25 cellular contexts compared by ENCODE assay signal in genomic region chr16:24132048-24132796, GRCh38.
DNase-seq lines count a peak whose midpoint lies in the region; ATAC-seq, FAIRE-seq and TF ChIP-seq lines count a peak whose summit lies in the region.
"Had no signal": no experiment of that assay in that cellular context is flagged by ENCODE, and none has a peak within 500 bp of the region (broad histone marks: within the 10 kb centered on the region; RNA-seq: fewer than 3 reads in every experiment).

No MANE protein-coding gene starts in this region.

- POLR2A ChIA-PET in HepG2 (lab: Yijun Ruan, JAX): no interaction called here
- POLR2A ChIA-PET in activated B cell treated with CpG ODN at 0.5 μM for 24 hours (lab: Charles Lee): no interaction called here

- BruUV-seq in HepG2 (replicated peaks; lab: Mats Ljungman, UMichigan): no TSS peak

- H3K27me3 Mint-ChIP-seq in activated B cell treated with CpG ODN at 0.5 μM for 24 hours (no peaks in the 10 kb centered on the region), immature natural killer cell (ENCODE audit: low read depth in 3 of 3) (peaks cover 0 to 2% (median 2%) of the 10 kb centered on the region in 3 donors)
- H3K27me3 Mint-ChIP-seq: CD8-positive, alpha-beta memory T cell had no signal

- ATAC-seq in HepG2 (no peak), right lobe of liver (no peak), activated B cell treated with CpG ODN at 0.5 μM for 24 hours (ENCODE audit: low read depth) (no peak)
- ATAC-seq: GM12878, HCT116, Panc1 had no signal

- no peaks in the 10 kb centered on the region for H3K79me2 ChIP-seq in HepG2 (ENCODE audit: insufficient read depth, low read length)

- H3K36me3 ChIP-seq in HepG2 (replicated peaks in 1 of 2; ENCODE audit: control insufficient read depth in 1 of 2, insufficient read depth in 2 of 2, low read length in 2 of 2): no peaks in the 10 kb centered on the region
- no peaks in the 10 kb centered on the region for H3K36me3 ChIP-seq in right lobe of liver

- no peak overlapping the region for H3K9ac ChIP-seq in HepG2 (ENCODE audit: insufficient read depth, low read depth, low read length)

- TF ChIP-seq EP300 in HepG2 (IDR thresholded peaks at IDR 0.05; ENCODE audit: low read depth in 2 of 2, low read length in 2 of 2) (no peak), HepG2 (CRISPR knock-in tag; IDR thresholded peaks at IDR 0.05; ENCODE audit: borderline replicate concordance) (no peak)

- H3K4me2 ChIP-seq in HepG2 (ENCODE audit: low read depth, low read length): no peak overlapping the region

- H3K27ac ChIP-seq in HepG2 (ENCODE audit: extremely low read length, insufficient read depth, low read length): no peak overlapping the region
- H3K27ac ChIP-seq in right lobe of liver: no peak overlapping the region
- H3K27ac ChIP-seq: C4-2B, HL-60, RWPE1 had no signal

- 2% methylated on average over 2 of the region's 2 CpGs for WGBS in HepG2 (ENCODE audit: low lambda C conversion rate)
- 76% methylated on average over 2 of the region's 2 CpGs for WGBS in right lobe of liver (ENCODE audit: insufficient coverage, low coverage, low lambda C conversion rate, missing lambda C conversion rate)

- H3K4me3 ChIP-seq in HepG2 (replicated peaks in 1 of 3; ENCODE audit: insufficient read depth in 1 of 3, low read depth in 2 of 3, low read length in 3 of 3): no peak overlapping the region
- no peak overlapping the region for H3K4me3 ChIP-seq in right lobe of liver
- H3K4me3 ChIP-seq: GM12878 had no signal

- H3K9me3 ChIP-seq in HepG2 (ENCODE audit: low read length): no peaks in the 10 kb centered on the region
- H3K9me3 ChIP-seq in right lobe of liver: no peaks in the 10 kb centered on the region

- no peaks in the 10 kb centered on the region for H3K9me3 Mint-ChIP-seq in activated B cell treated with CpG ODN at 0.5 μM for 24 hours
- no peaks in the 10 kb centered on the region for H3K9me3 Mint-ChIP-seq in immature natural killer cell
- H3K9me3 Mint-ChIP-seq: CD8-positive, alpha-beta memory T cell had no signal

- in situ Hi-C loops in HepG2 (cut with HindIII; ENCODE audit: extremely low pct_ligation_motif_present, low pct_unique_long_range_greater_than_20kb): no loop called here

- intact Hi-C loops in HepG2 (cut with micrococcal nuclease; ENCODE audit: unreplicated experiment): no loop called here
- intact Hi-C loops in right lobe of liver (cut with DNase I): no loop called here
- intact Hi-C loops in activated B cell treated with CpG ODN at 0.5 μM for 24 hours (cut with micrococcal nuclease): no loop called here

- no peak for TF ChIP-seq CTCF in HepG2 (CRISPR knock-in tag; IDR thresholded peaks at IDR 0.05)
- no peak for TF ChIP-seq CTCF in right lobe of liver (IDR thresholded peaks at IDR 0.05)
- no peak for TF ChIP-seq CTCF in activated B cell treated with CpG ODN at 0.5 μM for 24 hours (IDR thresholded peaks at IDR 0.05)

- H3K4me1 ChIP-seq in HepG2 (ENCODE audit: insufficient read depth, low read length) (no peaks in the 10 kb centered on the region), right lobe of liver (no peaks in the 10 kb centered on the region)

- peak overlapping the region; percentile 24 for H3K27ac Mint-ChIP-seq in activated B cell treated with CpG ODN at 0.5 μM for 24 hours
- H3K27ac Mint-ChIP-seq in immature natural killer cell: peak overlapping the region in 4 of 6 donors; percentile 36 to 72 (median 36)

- no peak for TF ChIP-seq RAD21 in HepG2 (CRISPR knock-in tag; IDR thresholded peaks at IDR 0.05)

- H3K27me3 ChIP-seq in HepG2 (ENCODE audit: control insufficient read depth in 1 of 2, insufficient read depth in 2 of 2, low read length in 2 of 2): 0 out of 5 replicates have a peak, but pooled peaks cover 0 to 4% of the 10 kb centered on the region in 2 experiments
- H3K27me3 ChIP-seq in right lobe of liver: no peaks in the 10 kb centered on the region

- no peak for DNase-seq in HepG2 (ENCODE audit: low spot score)
- no peak for DNase-seq in right lobe of liver
- no peak for DNase-seq in activated B cell treated with CpG ODN at 0.5 μM for 24 hours
- no peak for DNase-seq in immature natural killer cell
- no peak for DNase-seq in NK-92 treated with Interleukin-12 subunit alpha and Interleukin-12 subunit beta, amount 100 ng/mL, for 24 hours (lab: John Stamatoyannopoulos, UW)
- no peak for DNase-seq in NCI-H2171 (lab: John Stamatoyannopoulos, UW)
- no peak for DNase-seq in NCI-H82 (lab: John Stamatoyannopoulos, UW)
- DNase-seq: CD8-positive, alpha-beta memory T cell; DMS 273 treated with DMSO at 0.1 percent for 48 hours; DMS79; EL; GDM1; KBM-7; NCI-H1105 treated with DMSO at 0.1 percent for 48 hours; NCI-H146; NCI-H2029; NCI-H446 treated with DMSO at 0.1 percent for 48 hours; NCI-H526; SHP77 had no signal

- H4K20me1 ChIP-seq in HepG2 (ENCODE audit: insufficient read depth, low read length): no peaks in the 10 kb centered on the region

- H3K36me3 Mint-ChIP-seq in activated B cell treated with CpG ODN at 0.5 μM for 24 hours (ENCODE audit: low read depth) (peaks cover 83% of the 10 kb centered on the region), immature natural killer cell (peaks cover 2 to 22% (median 4%) of the 10 kb centered on the region in 3 donors)

- no peak for FAIRE-seq in HepG2 (lab: Jason Lieb, UNC)
- FAIRE-seq: GM12878 had no signal

- CTCF ChIA-PET in HepG2 (lab: Yijun Ruan, JAX; ENCODE audit: low intra/inter-chr PET ratio, low total read pairs) (no interaction called here), activated B cell treated with CpG ODN at 0.5 μM for 24 hours (lab: Charles Lee) (interaction anchor here (0.8 kb wide), 1 partner anchor 63 kb away, joined by 3 read pairs; no protein-coding TSS in a partner anchor)

- TF ChIP-seq POLR2A in HepG2 (IDR thresholded peaks at IDR 0.05; ENCODE audit: insufficient read depth in 1 of 2, low read depth in 2 of 2, low read length in 2 of 2): no peak
- TF ChIP-seq POLR2A in right lobe of liver (IDR thresholded peaks at IDR 0.05): no peak

- H3K4me3 Mint-ChIP-seq in activated B cell treated with CpG ODN at 0.5 μM for 24 hours (no peak overlapping the region), immature natural killer cell (no peak overlapping the region)
- H3K4me3 Mint-ChIP-seq: CD8-positive, alpha-beta memory T cell had no signal

- no peak overlapping the region for H2AFZ ChIP-seq in HepG2 (ENCODE audit: low read length)

- H3K4me1 Mint-ChIP-seq in activated B cell treated with CpG ODN at 0.5 μM for 24 hours (no peaks in the 10 kb centered on the region), immature natural killer cell (peaks cover 0 to 2% of the 10 kb centered on the region in 2 donors)

TF ChIP-seq in HepG2, 621 proteins besides CTCF, POLR2A, EP300 and RAD21:
- TF ChIP-seq ZNF382 (CRISPR knock-in tag; IDR thresholded peaks at IDR 0.05; ENCODE audit: borderline replicate concordance): no peak
- TF ChIP-seq CREB1 (IDR thresholded peaks at IDR 0.05): 0 out of 2 replicates have a peak, but pooled peaks have one; percentile 3
- no peak for TF ChIP-seq CREB1 (CRISPR knock-in tag; IDR thresholded peaks at IDR 0.05)
- no peak for TF ChIP-seq ZNF740 (CRISPR knock-in tag; IDR thresholded peaks at IDR 0.05)
- TF ChIP-seq, protein P1, sequence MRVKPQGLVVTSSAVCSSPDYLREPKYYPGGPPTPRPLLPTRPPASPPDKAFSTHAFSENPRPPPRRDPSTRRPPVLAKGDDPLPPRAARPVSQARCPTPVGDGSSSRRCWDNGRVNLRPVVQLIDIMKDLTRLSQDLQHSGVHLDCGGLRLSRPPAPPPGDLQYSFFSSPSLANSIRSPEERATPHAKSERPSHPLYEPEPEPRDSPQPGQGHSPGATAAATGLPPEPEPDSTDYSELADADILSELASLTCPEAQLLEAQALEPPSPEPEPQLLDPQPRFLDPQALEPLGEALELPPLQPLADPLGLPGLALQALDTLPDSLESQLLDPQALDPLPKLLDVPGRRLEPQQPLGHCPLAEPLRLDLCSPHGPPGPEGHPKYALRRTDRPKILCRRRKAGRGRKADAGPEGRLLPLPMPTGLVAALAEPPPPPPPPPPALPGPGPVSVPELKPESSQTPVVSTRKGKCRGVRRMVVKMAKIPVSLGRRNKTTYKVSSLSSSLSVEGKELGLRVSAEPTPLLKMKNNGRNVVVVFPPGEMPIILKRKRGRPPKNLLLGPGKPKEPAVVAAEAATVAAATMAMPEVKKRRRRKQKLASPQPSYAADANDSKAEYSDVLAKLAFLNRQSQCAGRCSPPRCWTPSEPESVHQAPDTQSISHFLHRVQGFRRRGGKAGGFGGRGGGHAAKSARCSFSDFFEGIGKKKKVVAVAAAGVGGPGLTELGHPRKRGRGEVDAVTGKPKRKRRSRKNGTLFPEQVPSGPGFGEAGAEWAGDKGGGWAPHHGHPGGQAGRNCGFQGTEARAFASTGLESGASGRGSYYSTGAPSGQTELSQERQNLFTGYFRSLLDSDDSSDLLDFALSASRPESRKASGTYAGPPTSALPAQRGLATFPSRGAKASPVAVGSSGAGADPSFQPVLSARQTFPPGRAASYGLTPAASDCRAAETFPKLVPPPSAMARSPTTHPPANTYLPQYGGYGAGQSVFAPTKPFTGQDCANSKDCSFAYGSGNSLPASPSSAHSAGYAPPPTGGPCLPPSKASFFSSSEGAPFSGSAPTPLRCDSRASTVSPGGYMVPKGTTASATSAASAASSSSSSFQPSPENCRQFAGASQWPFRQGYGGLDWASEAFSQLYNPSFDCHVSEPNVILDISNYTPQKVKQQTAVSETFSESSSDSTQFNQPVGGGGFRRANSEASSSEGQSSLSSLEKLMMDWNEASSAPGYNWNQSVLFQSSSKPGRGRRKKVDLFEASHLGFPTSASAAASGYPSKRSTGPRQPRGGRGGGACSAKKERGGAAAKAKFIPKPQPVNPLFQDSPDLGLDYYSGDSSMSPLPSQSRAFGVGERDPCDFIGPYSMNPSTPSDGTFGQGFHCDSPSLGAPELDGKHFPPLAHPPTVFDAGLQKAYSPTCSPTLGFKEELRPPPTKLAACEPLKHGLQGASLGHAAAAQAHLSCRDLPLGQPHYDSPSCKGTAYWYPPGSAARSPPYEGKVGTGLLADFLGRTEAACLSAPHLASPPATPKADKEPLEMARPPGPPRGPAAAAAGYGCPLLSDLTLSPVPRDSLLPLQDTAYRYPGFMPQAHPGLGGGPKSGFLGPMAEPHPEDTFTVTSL (CRISPR knock-in tag; IDR thresholded peaks at IDR 0.05; ENCODE audit: borderline replicate concordance): no peak
